Comparison of ENCODE assay signal across 8 cellular contexts in genomic region chr21:44143380-44143779, GRCh38. TPM values are rescaled to one million over a fixed set of nuclear protein-coding genes. Genes with fewer than 3 reads are reported as not detected.
DNase-seq lines count a peak whose midpoint lies in the region; ATAC-seq and TF ChIP-seq lines count a peak whose summit lies in the region.
"Not testable (repeated sequence)": the region's sequence is repeated elsewhere in the genome, so short reads cannot be mapped to it uniquely, and the experiment has no call there.

No MANE protein-coding gene starts in this region.

- peak in 4 of 10 experiments; percentile 14 to 60 (median 46) for DNase-seq in CD4-positive, alpha-beta T cell
- peak; percentile 43 to 57 for DNase-seq in activated T-cell treated with anti-CD3 and anti-CD28 coated beads, Interleukin-2, amount 50 U/mL, for 48 hours
- peak in 1 of 3 experiments; percentile 31 for DNase-seq in effector memory CD8-positive, alpha-beta T cell
- DNase-seq in stimulated activated effector memory CD8-positive, alpha-beta T cell treated with anti-CD3 and anti-CD28 coated beads, Interleukin-12 subunit alpha, Interleukin-12 subunit beta, amount 100 ng/mL, for 72 hours (ENCODE audit: low spot score in 2 of 2): peak in 1 of 2 donors; percentile 46

- not testable (repeated sequence) for H3K4me3 Mint-ChIP-seq in CD4-positive, alpha-beta T cell; effector memory CD8-positive, alpha-beta T cell; stimulated activated effector memory CD8-positive, alpha-beta T cell treated with anti-CD3 and anti-CD28 coated beads, Interleukin-12 subunit alpha, Interleukin-12 subunit beta, amount 100 ng/mL, for 72 hours

- H3K36me3 Mint-ChIP-seq in CD4-positive, alpha-beta T cell (ENCODE audit: low read depth); effector memory CD8-positive, alpha-beta T cell (ENCODE audit: insufficient read depth); stimulated activated effector memory CD8-positive, alpha-beta T cell treated with anti-CD3 and anti-CD28 coated beads, Interleukin-12 subunit alpha, Interleukin-12 subunit beta, amount 100 ng/mL, for 72 hours: not testable (repeated sequence)

- intact Hi-C loops in CD4-positive, alpha-beta T cell (cut with DNase I, micrococcal nuclease): not testable (repeated sequence)

- POLR2A ChIA-PET in CD4-positive, alpha-beta T cell (lab: Charles Lee): not testable (repeated sequence)

- CTCF ChIA-PET in CD4-positive, alpha-beta T cell (lab: Charles Lee): not testable (repeated sequence)

- not testable (repeated sequence) for H3K9me3 ChIP-seq in CD4-positive, alpha-beta T cell (ENCODE audit: control insufficient read depth, low read length)

- H3K27me3 ChIP-seq in CD4-positive, alpha-beta T cell (ENCODE audit: control insufficient read depth, insufficient read depth, low read length): not testable (repeated sequence)

- H3K27ac Mint-ChIP-seq in CD4-positive, alpha-beta T cell; effector memory CD8-positive, alpha-beta T cell; stimulated activated effector memory CD8-positive, alpha-beta T cell treated with anti-CD3 and anti-CD28 coated beads, Interleukin-12 subunit alpha, Interleukin-12 subunit beta, amount 100 ng/mL, for 72 hours: not testable (repeated sequence)

- H3K27ac ChIP-seq in CD4-positive, alpha-beta T cell (ENCODE audit: low read depth, low read length): not testable (repeated sequence)

- not testable (repeated sequence) for H3K4me1 Mint-ChIP-seq in CD4-positive, alpha-beta T cell (ENCODE audit: low read depth); effector memory CD8-positive, alpha-beta T cell (ENCODE audit: low read depth in 2 of 2); stimulated activated effector memory CD8-positive, alpha-beta T cell treated with anti-CD3 and anti-CD28 coated beads, Interleukin-12 subunit alpha, Interleukin-12 subunit beta, amount 100 ng/mL, for 72 hours

- not testable (repeated sequence) for H3K9me3 Mint-ChIP-seq in CD4-positive, alpha-beta T cell; effector memory CD8-positive, alpha-beta T cell; stimulated activated effector memory CD8-positive, alpha-beta T cell treated with anti-CD3 and anti-CD28 coated beads, Interleukin-12 subunit alpha, Interleukin-12 subunit beta, amount 100 ng/mL, for 72 hours

- H3K27me3 Mint-ChIP-seq in CD4-positive, alpha-beta T cell; effector memory CD8-positive, alpha-beta T cell: not testable (repeated sequence)

- not testable (repeated sequence) for TF ChIP-seq CTCF in CD4-positive, alpha-beta T cell (IDR thresholded peaks at IDR 0.05)

- peak; percentile 70 for ATAC-seq in CD4-positive, alpha-beta T cell (ENCODE audit: poor library complexity)
- ATAC-seq in GM19023 (IDR thresholded peaks at IDR 0.05; ENCODE audit: unreplicated experiment): peak; percentile 51
- peak; percentile 40 for ATAC-seq in HG02610 (IDR thresholded peaks at IDR 0.05; ENCODE audit: unreplicated experiment)
- peak; percentile 50 for ATAC-seq in HG03432 (IDR thresholded peaks at IDR 0.05; ENCODE audit: unreplicated experiment)
- peak; percentile 63 to 64 for ATAC-seq in activated CD4-positive, CD25-positive, alpha-beta regulatory T cell treated with anti-CD3 and anti-CD28 coated beads, Interleukin-2, amount 50 U/mL, for 24 hours
- ATAC-seq in effector memory CD8-positive, alpha-beta T cell (replicated peaks): peak; percentile 78
- ATAC-seq in stimulated activated effector memory CD8-positive, alpha-beta T cell treated with anti-CD3 and anti-CD28 coated beads, Interleukin-12 subunit alpha, Interleukin-12 subunit beta, amount 100 ng/mL, for 72 hours: peak; percentile 73

RNA-seq across cellular contexts. Expression of gene GATD3, which starts 9.9 kb away (rescaled TPM):
- total RNA-seq in CD4-positive, alpha-beta T cell: 10 to 100 TPM; 21.9 to 23.0 TPM

RNA-seq across cellular contexts. Expression of gene PWP2, which starts 36.2 kb away (rescaled TPM):
- 10 to 100 TPM; 38.0 to 40.6 TPM for total RNA-seq in CD4-positive, alpha-beta T cell
